Comparison of ENCODE assay signal across 12 cellular contexts in genomic region chr4:82217986-82218715, GRCh38.
DNase-seq lines count a peak whose midpoint lies in the region; ATAC-seq and TF ChIP-seq lines count a peak whose summit lies in the region.
"Had no signal": no experiment of that assay in that cellular context is flagged by ENCODE, and none has a peak within 500 bp of the region (broad histone marks: within the 10 kb centered on the region; RNA-seq: fewer than 3 reads in every experiment).

No MANE protein-coding gene starts in this region.

- intact Hi-C loops in PC-9 (cut with micrococcal nuclease; ENCODE audit: unreplicated experiment), result no loop called here

- H3F3A ChIP-seq in PC-9 (ENCODE audit: insufficient read depth, low read depth), result no peaks in the 10 kb centered on the region

- H2AFZ ChIP-seq in DND-41 (ENCODE audit: low read depth, low read length) (no peak overlapping the region), PC-9 (no peak overlapping the region)

- H3K27ac ChIP-seq in AG04450 (ENCODE audit: low read depth, low read length) (no peak overlapping the region), DND-41 (ENCODE audit: low read length) (no peak overlapping the region), PC-9 (no peak overlapping the region), foreskin keratinocyte (no peak overlapping the region)

- no peaks in the 10 kb centered on the region for H3K9me2 ChIP-seq in PC-9 (ENCODE audit: insufficient read depth)

- no peak overlapping the region for H3K4me2 ChIP-seq in DND-41 (ENCODE audit: insufficient read depth, low read length)
- no peak overlapping the region for H3K4me2 ChIP-seq in PC-9

- H3K79me2 ChIP-seq in DND-41 (ENCODE audit: insufficient read depth, low read length), result no peaks in the 10 kb centered on the region
- no peaks in the 10 kb centered on the region for H3K79me2 ChIP-seq in PC-9 (ENCODE audit: low read depth)

- H3K4me1 ChIP-seq in DND-41 (ENCODE audit: insufficient read depth, low read length) (peaks cover 10% of the 10 kb centered on the region), PC-9 (replicated peaks; ENCODE audit: insufficient read depth) (no peaks in the 10 kb centered on the region), foreskin keratinocyte (no peaks in the 10 kb centered on the region)

- H4K20me1 ChIP-seq in DND-41 (ENCODE audit: insufficient read depth, low read length) (no peaks in the 10 kb centered on the region), PC-9 (ENCODE audit: insufficient read depth) (no peaks in the 10 kb centered on the region)

- no peak for DNase-seq in AG04450 (ENCODE audit: low read depth, low spot score)
- no peak for DNase-seq in DND-41
- DNase-seq in PC-9, result no peak
- DNase-seq in foreskin keratinocyte, result peak in 1 of 2 donors; percentile 13
- DNase-seq in HuH-7.5 (ENCODE audit: low spot score), result no peak
- DNase-seq in hepatic stellate cell (ENCODE audit: low spot score), result no peak
- DNase-seq: activated CD4-positive, alpha-beta T cell treated with anti-CD3 and anti-CD28 coated beads for 4 hours; cortex of kidney; NCI-H187 treated with DMSO at 0.1 percent for 48 hours; stimulated activated CD4-positive, alpha-beta T cell treated with anti-CD3 and anti-CD28 coated beads, Interleukin-4, amount 100 ng/mL, for 4 hours had no signal

- TF ChIP-seq CTCF in AG04450 (IDR thresholded peaks at IDR 0.05; ENCODE audit: low read depth, low read length) (peak; percentile 46), DND-41 (IDR thresholded peaks at IDR 0.05; ENCODE audit: borderline replicate concordance, extremely low read depth, low read length, poor library complexity, severe bottlenecking) (peak; percentile 48), PC-9 (conservative IDR thresholded peaks at IDR 0.05) (0 out of 2 replicates have a peak, but pooled peaks have one; percentile 25), foreskin keratinocyte (conservative IDR thresholded peaks at IDR 0.05) (peak; percentile 47)

- H3K36me3 ChIP-seq in DND-41 (ENCODE audit: insufficient read depth, low read length) (no peaks in the 10 kb centered on the region), PC-9 (ENCODE audit: low read depth) (no peaks in the 10 kb centered on the region)

- H3K9me3 ChIP-seq in AG04450 (ENCODE audit: control insufficient read depth, insufficient read depth, low read length), result no peaks in the 10 kb centered on the region
- no peaks in the 10 kb centered on the region for H3K9me3 ChIP-seq in DND-41 (ENCODE audit: insufficient read depth, low read length, severe bottlenecking)
- H3K9me3 ChIP-seq in PC-9 (ENCODE audit: insufficient read depth, low read depth), result no peaks in the 10 kb centered on the region

- POLR2A ChIA-PET in AG04450 (lab: Yijun Ruan, JAX) (no interaction called here), PC-9 (lab: Charles Lee; ENCODE audit: unreplicated experiment) (no interaction called here)

- H3K4me3 ChIP-seq in AG04450 (ENCODE audit: low read depth, low read length) (no peak overlapping the region), DND-41 (ENCODE audit: low read depth in 1 of 2, low read length in 2 of 2) (no peak overlapping the region), PC-9 (no peak overlapping the region)

- ATAC-seq in DND-41 (ENCODE audit: insufficient read depth, low read depth), result no peak
- ATAC-seq in foreskin keratinocyte, result peak; percentile 65
- ATAC-seq in HG02938 (IDR thresholded peaks at IDR 0.05; ENCODE audit: unreplicated experiment), result no peak
- no peak for ATAC-seq in HG03175 (IDR thresholded peaks at IDR 0.05; ENCODE audit: unreplicated experiment)

- H3K27me3 ChIP-seq in AG04450 (ENCODE audit: control insufficient read depth, insufficient read depth, low read length) (no peaks in the 10 kb centered on the region), DND-41 (ENCODE audit: insufficient read depth, low read length, poor library complexity) (peaks cover 5% of the 10 kb centered on the region), PC-9 (ENCODE audit: insufficient read depth, low read depth) (no peaks in the 10 kb centered on the region), foreskin keratinocyte (peaks cover 8% of the 10 kb centered on the region)

- H3K9ac ChIP-seq in DND-41 (ENCODE audit: low read depth, low read length), result no peak overlapping the region

- BruUV-seq in PC-9 (replicated peaks; lab: Mats Ljungman, UMichigan), result no TSS peak

- CTCF ChIA-PET in AG04450 (lab: Charles Lee), result interaction anchor here (0.6 kb wide), 1 partner anchor 1455 kb away, joined by 3 read pairs; no protein-coding TSS in a partner anchor
- CTCF ChIA-PET in PC-9 (lab: Charles Lee), result no interaction called here
